In the genomic region with DNA sequence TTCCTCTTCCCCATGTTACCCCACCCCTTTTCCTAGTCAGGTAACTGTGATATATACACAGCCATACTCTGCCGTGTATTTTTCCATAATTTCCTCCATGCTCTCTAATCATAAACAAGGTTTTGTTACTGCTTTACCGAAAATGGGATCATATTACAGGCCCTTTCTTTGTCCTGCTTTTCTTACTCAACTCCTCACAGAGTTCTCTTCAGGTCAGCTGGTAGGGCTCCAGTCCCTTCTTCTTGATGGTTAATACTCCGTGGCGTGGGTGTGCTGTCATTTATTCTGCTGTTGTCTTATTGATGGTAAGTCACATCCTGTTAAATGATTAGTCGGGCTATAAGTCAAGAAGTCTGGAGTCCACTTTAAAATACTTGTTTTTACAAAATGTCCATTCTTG, we compare ENCODE assay signal across 15 cellular contexts. TPM values are rescaled to one million over a fixed set of nuclear protein-coding genes. Genes with fewer than 3 reads are reported as not detected.
DNase-seq lines count a peak whose midpoint lies in the region; ATAC-seq and TF ChIP-seq lines count a peak whose summit lies in the region.
"Had no signal": no experiment of that assay in that cellular context is flagged by ENCODE, and none has a peak within 500 bp of the region (broad histone marks: within the 10 kb centered on the region; RNA-seq: fewer than 3 reads in every experiment).

No MANE protein-coding gene starts in this region.

- 40% methylated on average over 5 of the region's 5 CpGs for WGBS in mammary epithelial cell (ENCODE audit: low coverage, missing lambda C conversion rate)

- H3K4me1 Mint-ChIP-seq in CD4-positive, alpha-beta memory T cell: peaks cover 0 to 2% (median under 1%) of the 10 kb centered on the region in 4 donors
- H3K4me1 Mint-ChIP-seq in activated T-cell treated with anti-CD3 and anti-CD28 coated beads, Interleukin-2, amount 50 U/mL, for 4 hours (ENCODE audit: low read depth): peaks cover 2% of the 10 kb centered on the region
- H3K4me1 Mint-ChIP-seq in activated naive CD8-positive, alpha-beta T cell treated with anti-CD3 and anti-CD28 coated beads for 36 hours: peaks cover 2% of the 10 kb centered on the region

- no peak overlapping the region for H3K9ac ChIP-seq in mammary epithelial cell (ENCODE audit: insufficient read depth, low read length)

- no peak for TF ChIP-seq RAD21 in Ishikawa (IDR thresholded peaks at IDR 0.05; ENCODE audit: low read depth)

- no peak for TF ChIP-seq EP300 in Ishikawa (IDR thresholded peaks at IDR 0.05; ENCODE audit: borderline replicate concordance)

- H3K4me3 Mint-ChIP-seq in CD4-positive, alpha-beta memory T cell: no peak overlapping the region
- no peak overlapping the region for H3K4me3 Mint-ChIP-seq in activated T-cell treated with anti-CD3 and anti-CD28 coated beads, Interleukin-2, amount 50 U/mL, for 4 hours
- no peak overlapping the region for H3K4me3 Mint-ChIP-seq in activated naive CD8-positive, alpha-beta T cell treated with anti-CD3 and anti-CD28 coated beads for 36 hours
- H3K4me3 Mint-ChIP-seq: CD4-positive, CD25-positive, alpha-beta regulatory T cell had no signal

- H3K9me3 ChIP-seq in CD4-positive, alpha-beta memory T cell (ENCODE audit: control insufficient read depth in 1 of 2, low read length in 2 of 2): no peaks in the 10 kb centered on the region
- H3K9me3 ChIP-seq in mammary epithelial cell (replicated peaks; ENCODE audit: insufficient read depth, low read length) (no peaks in the 10 kb centered on the region), left lung (no peaks in the 10 kb centered on the region)

- H3K27ac Mint-ChIP-seq in CD4-positive, alpha-beta memory T cell: peak overlapping the region in 4 of 7 donors; percentile 22 to 76 (median 52)
- no peak overlapping the region for H3K27ac Mint-ChIP-seq in activated naive CD8-positive, alpha-beta T cell treated with anti-CD3 and anti-CD28 coated beads for 36 hours

- dilution Hi-C loops in mammary epithelial cell (cut with HindIII; ENCODE audit: low sequenced_read_pairs): no loop called here

- in situ Hi-C loops in mammary epithelial cell (cut with MboI; ENCODE audit: low sequenced_read_pairs in 2 of 2): no loop called here

- no peaks in the 10 kb centered on the region for H3K27me3 Mint-ChIP-seq in CD4-positive, alpha-beta memory T cell
- no peaks in the 10 kb centered on the region for H3K27me3 Mint-ChIP-seq in activated T-cell treated with anti-CD3 and anti-CD28 coated beads, Interleukin-2, amount 50 U/mL, for 4 hours (ENCODE audit: low read depth)
- no peaks in the 10 kb centered on the region for H3K27me3 Mint-ChIP-seq in activated naive CD8-positive, alpha-beta T cell treated with anti-CD3 and anti-CD28 coated beads for 36 hours
- H3K27me3 Mint-ChIP-seq: CD4-positive, CD25-positive, alpha-beta regulatory T cell; naive B cell had no signal

- no peak overlapping the region for H3K27ac ChIP-seq in CD4-positive, alpha-beta memory T cell (ENCODE audit: low read depth, low read length)
- H3K27ac ChIP-seq in mammary epithelial cell (ENCODE audit: insufficient read depth, low read depth, low read length): no peak overlapping the region
- no peak overlapping the region for H3K27ac ChIP-seq in left lung

- ATAC-seq in left lung (peak; percentile 35), HG03045 (IDR thresholded peaks at IDR 0.05; ENCODE audit: unreplicated experiment) (no peak)
- ATAC-seq in activated T-cell treated with anti-CD3 and anti-CD28 coated beads, Interleukin-2, amount 50 U/mL, for 4 hours: no peak
- ATAC-seq in stimulated activated naive CD8-positive, alpha-beta T cell treated with anti-CD3 and anti-CD28 coated beads, Interleukin-15, Interleukin-2, amounts not matched to agents 100 U/mL and 50 U/mL, for 24 hours: no peak

- no peaks in the 10 kb centered on the region for H3K27me3 ChIP-seq in CD4-positive, alpha-beta memory T cell (ENCODE audit: insufficient read depth, low read length)
- no peaks in the 10 kb centered on the region for H3K27me3 ChIP-seq in mammary epithelial cell (ENCODE audit: insufficient read depth, low read length)
- no peaks in the 10 kb centered on the region for H3K27me3 ChIP-seq in left lung
- H3K27me3 ChIP-seq: dorsolateral prefrontal cortex had no signal

- H3K79me2 ChIP-seq in mammary epithelial cell (ENCODE audit: insufficient read depth, low read length): no peaks in the 10 kb centered on the region

- H3K4me3 ChIP-seq in CD4-positive, alpha-beta memory T cell (ENCODE audit: low read length in 2 of 2): no peak overlapping the region
- H3K4me3 ChIP-seq in mammary epithelial cell (replicated peaks in 1 of 3; ENCODE audit: insufficient read depth in 1 of 3, low read depth in 2 of 3, low read length in 3 of 3) (no peak overlapping the region), left lung (no peak overlapping the region)
- H3K4me3 ChIP-seq: dorsolateral prefrontal cortex had no signal

- peaks cover 4 to 17% of the 10 kb centered on the region in 2 donors for H3K36me3 Mint-ChIP-seq in CD4-positive, alpha-beta memory T cell
- peaks cover 7% of the 10 kb centered on the region for H3K36me3 Mint-ChIP-seq in activated T-cell treated with anti-CD3 and anti-CD28 coated beads, Interleukin-2, amount 50 U/mL, for 4 hours (ENCODE audit: insufficient read depth)
- H3K36me3 Mint-ChIP-seq in activated naive CD8-positive, alpha-beta T cell treated with anti-CD3 and anti-CD28 coated beads for 36 hours: peaks cover 3% of the 10 kb centered on the region

- no peaks in the 10 kb centered on the region for H3K4me1 ChIP-seq in CD4-positive, alpha-beta memory T cell (ENCODE audit: insufficient read depth, low read length)
- H3K4me1 ChIP-seq in mammary epithelial cell (ENCODE audit: insufficient read depth, low read length) (peaks cover 5% of the 10 kb centered on the region), left lung (peaks cover 0 to 6% of the 10 kb centered on the region in 2 donors)

- DNase-seq in CD4-positive, alpha-beta memory T cell: no peak
- DNase-seq in mammary epithelial cell: peak; percentile 7
- DNase-seq in left lung: no peak
- DNase-seq in activated T-cell treated with anti-CD3 and anti-CD28 coated beads, Interleukin-2, amount 50 U/mL, for 4 hours: no peak
- DNase-seq in activated naive CD8-positive, alpha-beta T cell treated with anti-CD3 and anti-CD28 coated beads for 36 hours: no peak
- DNase-seq in stimulated activated naive CD8-positive, alpha-beta T cell treated with anti-CD3 and anti-CD28 coated beads, Interleukin-15, Interleukin-2, amounts not matched to agents 100 U/mL and 50 U/mL, for 24 hours: no peak
- DNase-seq: activated CD4-positive, alpha-beta T cell treated with anti-CD3 and anti-CD28 coated beads, Interleukin-2, amount 50 U/mL, for 4 hours; activated naive CD4-positive, alpha-beta T cell; CD4-positive, CD25-positive, alpha-beta regulatory T cell; dorsolateral prefrontal cortex; naive B cell; NK-92 treated with Interleukin-12 subunit alpha and Interleukin-12 subunit beta, amount 100 ng/mL, for 24 hours; stimulated activated CD8-positive, alpha-beta memory T cell treated with anti-CD3 and anti-CD28 coated beads, Interleukin-4, amount 100 ng/mL, for 48 hours had no signal

- TF ChIP-seq CTCF in mammary epithelial cell (conservative IDR thresholded peaks at IDR 0.05 in 1 of 2, IDR thresholded peaks at IDR 0.05 in 1 of 2; ENCODE audit: extremely low read depth in 1 of 2, insufficient read depth in 1 of 2, low read depth in 1 of 2, low read length in 2 of 2): no peak
- no peak for TF ChIP-seq CTCF in left lung (IDR thresholded peaks at IDR 0.05)

- H2AFZ ChIP-seq in mammary epithelial cell (ENCODE audit: low read depth, low read length): no peak overlapping the region

- no TSS peak for BruUV-seq in mammary epithelial cell (replicated peaks; lab: Mats Ljungman, UMichigan)

- H3K4me2 ChIP-seq in mammary epithelial cell (ENCODE audit: insufficient read depth, low read depth, low read length): no peak overlapping the region

- intact Hi-C loops in CD4-positive, alpha-beta memory T cell (cut with micrococcal nuclease): no loop called here
- intact Hi-C loops in mammary epithelial cell (cut with micrococcal nuclease): no loop called here
- intact Hi-C loops in left lung (cut with DNase I): no loop called here

- POLR2A ChIA-PET in CD4-positive, alpha-beta memory T cell (lab: Charles Lee; ENCODE audit: partially characterized antibody): no interaction called here

- H3K9me3 Mint-ChIP-seq in CD4-positive, alpha-beta memory T cell: no peaks in the 10 kb centered on the region
- no peaks in the 10 kb centered on the region for H3K9me3 Mint-ChIP-seq in activated T-cell treated with anti-CD3 and anti-CD28 coated beads, Interleukin-2, amount 50 U/mL, for 4 hours
- H3K9me3 Mint-ChIP-seq in activated naive CD8-positive, alpha-beta T cell treated with anti-CD3 and anti-CD28 coated beads for 36 hours: no peaks in the 10 kb centered on the region
- H3K9me3 Mint-ChIP-seq: CD4-positive, CD25-positive, alpha-beta regulatory T cell; naive B cell had no signal

- H3K36me3 ChIP-seq in CD4-positive, alpha-beta memory T cell (ENCODE audit: insufficient read depth, low read length): peaks cover 5% of the 10 kb centered on the region
- H3K36me3 ChIP-seq in mammary epithelial cell (ENCODE audit: insufficient read depth, low read length): peaks cover 2% of the 10 kb centered on the region
- H3K36me3 ChIP-seq in left lung: peaks cover 0 to 14% of the 10 kb centered on the region in 2 donors

- CTCF ChIA-PET in CD4-positive, alpha-beta memory T cell (lab: Charles Lee; ENCODE audit: partially characterized antibody): no interaction called here
- CTCF ChIA-PET in mammary epithelial cell (lab: Charles Lee; ENCODE audit: low non-redundant PET): no interaction called here

- no peaks in the 10 kb centered on the region for H4K20me1 ChIP-seq in mammary epithelial cell (ENCODE audit: insufficient read depth, low read length)

RNA-seq across cellular contexts. Expression of a gene that starts 24.9 kb away (rescaled TPM):
- 1 to 10 TPM; 5.8 to 6.0 TPM for total RNA-seq in CD4-positive, alpha-beta memory T cell
- polyA plus RNA-seq in CD4-positive, alpha-beta memory T cell: 10 to 100 TPM; 31.5 to 53.8 TPM
- total RNA-seq in mammary epithelial cell (not detected), left lung (1 to 10 TPM; 2.5 TPM)
- not detected for polyA plus RNA-seq in mammary epithelial cell
- not detected for polyA minus RNA-seq in mammary epithelial cell
- not detected for total RNA-seq in activated T-cell treated with anti-CD3 and anti-CD28 coated beads, Interleukin-2, amount 50 U/mL, for 4 hours
- total RNA-seq in activated naive CD8-positive, alpha-beta T cell treated with anti-CD3 and anti-CD28 coated beads for 36 hours: under 1 TPM; 0.18 to 0.39 TPM

RNA-seq across cellular contexts. Expression of a gene that starts 43.9 kb away (rescaled TPM):
- total RNA-seq in CD4-positive, alpha-beta memory T cell: 10 to 100 TPM; 53.0 to 56.0 TPM
- polyA plus RNA-seq in CD4-positive, alpha-beta memory T cell: 10 to 100 TPM; 35.4 to 52.8 TPM
- total RNA-seq in mammary epithelial cell (10 to 100 TPM; 34.3 to 42.2 TPM), left lung (10 to 100 TPM; 53.3 to 59.6 TPM)
- 20.7 TPM for polyA plus RNA-seq in mammary epithelial cell
- polyA minus RNA-seq in mammary epithelial cell: 23.8 TPM
- total RNA-seq in activated T-cell treated with anti-CD3 and anti-CD28 coated beads, Interleukin-2, amount 50 U/mL, for 4 hours: 10 to 100 TPM; 27.2 to 27.7 (median 27.4) TPM
- total RNA-seq in activated naive CD8-positive, alpha-beta T cell treated with anti-CD3 and anti-CD28 coated beads for 36 hours: 10 to 100 TPM; 32.1 to 32.7 TPM

RNA-seq across cellular contexts. Expression of a gene that starts 55.0 kb away (rescaled TPM):
- total RNA-seq in CD4-positive, alpha-beta memory T cell: 1 to 10 TPM; 8.4 to 9.2 TPM
- 10 to 100 TPM; 18.6 to 19.7 TPM for polyA plus RNA-seq in CD4-positive, alpha-beta memory T cell
- 10 to 100 TPM; 24.0 to 33.5 TPM for total RNA-seq in mammary epithelial cell
- 32.5 TPM for polyA plus RNA-seq in mammary epithelial cell
- 24.9 TPM for polyA minus RNA-seq in mammary epithelial cell
- 10 to 100 TPM; 19.6 to 24.5 TPM for total RNA-seq in left lung
- 10 to 100 TPM; 79.9 to 82.7 (median 81.5) TPM for total RNA-seq in activated T-cell treated with anti-CD3 and anti-CD28 coated beads, Interleukin-2, amount 50 U/mL, for 4 hours
- 10 to 100 TPM; 55.1 to 58.4 TPM for total RNA-seq in activated naive CD8-positive, alpha-beta T cell treated with anti-CD3 and anti-CD28 coated beads for 36 hours

RNA-seq across cellular contexts. Expression of a gene that starts 56.4 kb away (rescaled TPM):
- total RNA-seq in CD4-positive, alpha-beta memory T cell: 100 to 1,000 TPM; 142 to 151 TPM
- 100 to 1,000 TPM in 1 of 2 donors, 10 to 100 TPM in 1; 94.1 to 125 TPM for polyA plus RNA-seq in CD4-positive, alpha-beta memory T cell
- total RNA-seq in mammary epithelial cell (100 to 1,000 TPM; 102 to 110 TPM), left lung (100 to 1,000 TPM; 189 to 192 TPM)
- polyA plus RNA-seq in mammary epithelial cell: 91.9 TPM
- 122 TPM for polyA minus RNA-seq in mammary epithelial cell
- total RNA-seq in activated T-cell treated with anti-CD3 and anti-CD28 coated beads, Interleukin-2, amount 50 U/mL, for 4 hours: 100 to 1,000 TPM; 100 to 104 (median 104) TPM
- 100 to 1,000 TPM; 102 to 103 TPM for total RNA-seq in activated naive CD8-positive, alpha-beta T cell treated with anti-CD3 and anti-CD28 coated beads for 36 hours
